Comparison of ENCODE assay signal across 7 cellular contexts in the genomic region with DNA sequence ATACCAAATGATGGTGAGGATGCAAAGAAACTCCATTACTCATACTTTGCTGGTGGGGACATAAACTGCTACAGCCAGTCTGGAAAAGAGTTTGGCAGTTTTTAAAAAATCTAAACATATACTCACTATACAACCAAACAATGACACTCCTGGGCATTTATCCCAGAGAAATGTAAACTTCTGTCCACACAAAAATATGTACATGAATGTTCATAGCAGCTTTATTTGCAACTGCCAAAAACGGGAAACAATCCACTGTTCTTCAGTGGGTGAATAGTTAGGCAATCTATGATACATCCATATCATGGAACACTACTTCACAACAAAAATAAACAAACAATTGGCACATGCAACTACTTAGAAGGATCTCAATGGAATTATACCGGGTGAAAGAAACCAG.
"Had no signal": no experiment of that assay in that cellular context is flagged by ENCODE, and none has a peak within 500 bp of the region (broad histone marks: within the 10 kb centered on the region; RNA-seq: fewer than 3 reads in every experiment).

No MANE protein-coding gene starts in this region.

- H3K4me3 Mint-ChIP-seq: IgD-negative memory B cell had no signal

- FAIRE-seq: HepG2, HTR-8/SVneo, K562 had no signal

- H3K27ac Mint-ChIP-seq: IgD-negative memory B cell had no signal

- H3K27ac ChIP-seq: HL-60 had no signal

- DNase-seq: IMR-90, KBM-7 had no signal

- H3K36me3 Mint-ChIP-seq: IgD-negative memory B cell had no signal

- H3K4me1 Mint-ChIP-seq: IgD-negative memory B cell had no signal

- H3K27me3 Mint-ChIP-seq: IgD-negative memory B cell had no signal

- H3K4me3 ChIP-seq: K562 had no signal

- ATAC-seq: HepG2, K562 had no signal
